ENCODE assay signal across 27 cellular contexts in genomic region chr22:35460678-35461077, GRCh38.
"Had no signal": no experiment of that assay in that cellular context is flagged by ENCODE, and none has a peak within 500 bp of the region (broad histone marks: within the 10 kb centered on the region; RNA-seq: fewer than 3 reads in every experiment).

No MANE protein-coding gene starts in this region.

- H3K4me1 ChIP-seq: adrenal gland, SJSA1 had no signal

- H3K36me3 ChIP-seq: adrenal gland, SJSA1 had no signal

- H3K4me3 ChIP-seq: adrenal gland, K562, SJSA1 had no signal

- H3K9me3 ChIP-seq: adrenal gland, SJSA1 had no signal

- ATAC-seq: activated T-cell treated with anti-CD3 and anti-CD28 coated beads, Interleukin-2, amount 50 U/mL, for 4 hours; activated T-helper 17 cell treated with anti-CD3 and anti-CD28 coated beads, Interleukin-2, amount 50 U/mL, for 72 hours; K562; SK-N-SH treated with all-trans-retinoic acid at 6 μM for 48 hours; T-helper 17 cell had no signal

- DNase-seq: activated B cell treated with CpG ODN at 0.5 μM for 24 hours; activated CD4-positive, alpha-beta T cell treated with anti-CD3 and anti-CD28 coated beads for 1 hour; activated CD4-positive, alpha-beta T cell treated with anti-CD3 and anti-CD28 coated beads, Interleukin-2, amount 10 ng/mL, durations not matched to agents 24 days and 14 days; activated CD4-positive, alpha-beta T cell treated with anti-CD3 and anti-CD28 coated beads, Interleukin-2, amount 50 U/mL, for 48 hours; activated CD8-positive, alpha-beta memory T cell treated with anti-CD3 and anti-CD28 coated beads for 24 hours; activated gamma-delta T cell; activated naive CD4-positive, alpha-beta T cell treated with anti-CD3 and anti-CD28 coated beads for 36 hours; activated naive CD8-positive, alpha-beta T cell treated with anti-CD3 and anti-CD28 coated beads, Interleukin-2, amount 10 ng/mL, durations not matched to agents 7 days and 5 days; activated T-cell treated with anti-CD3 and anti-CD28 coated beads, Interleukin-2, amount 50 U/mL, for 4 hours; adrenal gland; anterior cingulate cortex; caudate nucleus; Karpas-422; NCI-H1105; NCI-H1436; NCI-H1694 treated with DMSO at 0.1 percent for 48 hours; NCI-H2029 treated with DMSO at 0.1 percent for 48 hours; NCI-H345; NCI-H510A; NCI-H526 treated with DMSO at 0.1 percent for 48 hours; T-helper 17 cell; T-helper 9 cell had no signal

- FAIRE-seq: K562, TTC549 had no signal

- H3K27ac ChIP-seq: adrenal gland, SJSA1 had no signal

- H3K27me3 ChIP-seq: adrenal gland, SJSA1 had no signal
